8 cellular contexts compared by ENCODE assay signal in the genomic region with DNA sequence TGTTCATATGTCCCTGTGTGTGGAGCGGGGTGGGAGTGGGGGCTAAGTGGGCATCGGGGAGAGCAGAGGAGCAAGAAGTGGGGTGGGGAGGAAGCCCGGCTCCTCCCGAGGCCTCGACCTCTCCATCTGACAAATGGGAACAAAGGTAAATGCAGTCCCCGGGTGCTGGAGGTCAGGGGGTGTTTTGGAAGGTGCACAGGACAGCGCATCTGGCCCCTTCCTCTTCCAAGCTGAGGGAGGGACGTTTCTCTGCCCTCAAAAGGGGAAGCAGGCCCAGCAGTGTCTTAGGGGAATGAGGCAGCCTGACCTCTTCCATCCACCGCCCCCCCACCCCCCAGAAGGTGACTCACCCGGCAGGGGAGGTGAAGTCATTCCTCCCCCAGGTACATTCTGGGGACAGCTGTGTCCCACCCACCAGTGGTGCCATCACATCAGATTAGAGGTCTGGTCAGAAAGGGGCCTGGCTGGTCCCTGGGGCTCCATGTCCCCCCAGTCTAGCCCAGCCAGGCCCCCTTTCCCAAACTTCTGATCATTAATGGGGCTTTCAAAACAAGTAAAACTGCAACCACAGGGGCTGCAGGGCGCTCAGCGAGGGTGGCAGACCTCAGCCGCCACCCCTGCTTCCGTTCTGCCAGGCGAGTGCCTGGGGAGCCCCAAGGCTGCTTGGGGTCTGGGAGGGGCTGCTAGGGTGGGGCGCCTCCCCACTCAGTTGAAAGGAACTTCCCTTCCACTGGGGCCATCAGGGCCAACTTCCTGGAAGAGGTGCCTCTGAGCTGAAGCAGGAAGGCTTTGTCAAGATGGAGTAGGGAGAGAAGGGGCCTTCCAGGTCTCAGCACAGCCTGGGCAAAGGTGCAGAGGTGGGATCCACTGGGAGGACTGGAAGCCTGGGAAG. TPM values are rescaled to one million over a fixed set of nuclear protein-coding genes. Genes with fewer than 3 reads are reported as not detected.
DNase-seq lines count a peak whose midpoint lies in the region; ATAC-seq and TF ChIP-seq lines count a peak whose summit lies in the region.

No MANE protein-coding gene starts in this region.

- peaks cover 59% of the 10 kb centered on the region for H3K4me1 ChIP-seq in CD8-positive, alpha-beta T cell (ENCODE audit: insufficient read depth, low read length)
- H3K4me1 ChIP-seq in right lobe of liver = no peaks in the 10 kb centered on the region
- peaks cover 0 to 39% of the 10 kb centered on the region in 2 donors for H3K4me1 ChIP-seq in thyroid gland

- no peaks in the 10 kb centered on the region for H3K27me3 Mint-ChIP-seq in CD8-positive, alpha-beta T cell (ENCODE audit: low read depth)
- H3K27me3 Mint-ChIP-seq in activated naive CD4-positive, alpha-beta T cell treated with anti-CD3 and anti-CD28 coated beads, Interleukin-2, amount 50 U/mL, for 24 hours = no peaks in the 10 kb centered on the region
- no peaks in the 10 kb centered on the region for H3K27me3 Mint-ChIP-seq in stimulated activated naive CD8-positive, alpha-beta T cell treated with anti-CD3 and anti-CD28 coated beads, Interleukin-15, Interleukin-2, amounts not matched to agents 100 ng/mL and 50 ng/mL, for 24 hours

- peaks cover 31% of the 10 kb centered on the region for H3K36me3 Mint-ChIP-seq in CD8-positive, alpha-beta T cell
- no peaks in the 10 kb centered on the region for H3K36me3 Mint-ChIP-seq in activated naive CD4-positive, alpha-beta T cell treated with anti-CD3 and anti-CD28 coated beads, Interleukin-2, amount 50 U/mL, for 24 hours
- H3K36me3 Mint-ChIP-seq in stimulated activated naive CD8-positive, alpha-beta T cell treated with anti-CD3 and anti-CD28 coated beads, Interleukin-15, Interleukin-2, amounts not matched to agents 100 ng/mL and 50 ng/mL, for 24 hours (ENCODE audit: low read depth) = peaks cover 5% of the 10 kb centered on the region

- H3K4me3 ChIP-seq in CD8-positive, alpha-beta T cell (ENCODE audit: low read depth, low read length) = peak overlapping the region; percentile 63
- H3K4me3 ChIP-seq in right lobe of liver (no peak overlapping the region), thyroid gland (replicated peaks in 1 of 3) (no peak overlapping the region)

- no peak for TF ChIP-seq POLR2A in right lobe of liver (IDR thresholded peaks at IDR 0.05)
- no peak for TF ChIP-seq POLR2A in thyroid gland (IDR thresholded peaks at IDR 0.05)

- no peaks in the 10 kb centered on the region for H3K27me3 ChIP-seq in CD8-positive, alpha-beta T cell (ENCODE audit: insufficient read depth, low read length)
- H3K27me3 ChIP-seq in right lobe of liver = no peaks in the 10 kb centered on the region
- no peaks in the 10 kb centered on the region for H3K27me3 ChIP-seq in thyroid gland

- CTCF ChIA-PET in CD8-positive, alpha-beta T cell (lab: Charles Lee) = interaction anchor here (1.0 kb wide), 1 partner anchor 176 kb away, joined by 3 read pairs; the partner anchor contains the start of gene EIF3B

- POLR2A ChIA-PET in CD8-positive, alpha-beta T cell (lab: Charles Lee) = interaction anchor here (0.6 to 6.2 kb wide), 9 partner anchors 8 to 61 kb away, joined by 3 to 91 read pairs (median 4); no protein-coding TSS in a partner anchor

- H3K4me1 Mint-ChIP-seq in CD8-positive, alpha-beta T cell (ENCODE audit: low read depth) = peaks cover 55% of the 10 kb centered on the region
- H3K4me1 Mint-ChIP-seq in activated naive CD4-positive, alpha-beta T cell treated with anti-CD3 and anti-CD28 coated beads, Interleukin-2, amount 50 U/mL, for 24 hours = peaks cover 53% of the 10 kb centered on the region
- H3K4me1 Mint-ChIP-seq in stimulated activated naive CD8-positive, alpha-beta T cell treated with anti-CD3 and anti-CD28 coated beads, Interleukin-15, Interleukin-2, amounts not matched to agents 100 ng/mL and 50 ng/mL, for 24 hours (ENCODE audit: low read depth) = peaks cover 59% of the 10 kb centered on the region

- peak; percentile 64 to 91 (median 84) for DNase-seq in CD8-positive, alpha-beta T cell
- peak in 2 of 3 donors; percentile 46 to 63 for DNase-seq in right lobe of liver
- no peak for DNase-seq in NCI-H146 (lab: John Stamatoyannopoulos, UW)
- no peak for DNase-seq in thyroid gland

- no peaks in the 10 kb centered on the region for H3K9me3 ChIP-seq in CD8-positive, alpha-beta T cell (ENCODE audit: low read length)
- H3K9me3 ChIP-seq in right lobe of liver = no peaks in the 10 kb centered on the region
- H3K9me3 ChIP-seq in thyroid gland = no peaks in the 10 kb centered on the region

- H3K36me3 ChIP-seq in CD8-positive, alpha-beta T cell (ENCODE audit: insufficient read depth, low read length) = peaks cover 26% of the 10 kb centered on the region
- H3K36me3 ChIP-seq in right lobe of liver (no peaks in the 10 kb centered on the region), thyroid gland (no peaks in the 10 kb centered on the region)

- peak overlapping the region; percentile 71 for H3K27ac ChIP-seq in CD8-positive, alpha-beta T cell (ENCODE audit: low read depth, low read length)
- H3K27ac ChIP-seq in right lobe of liver (peak overlapping the region in 1 of 3 donors; percentile 53), thyroid gland (no peak overlapping the region)

- TF ChIP-seq CTCF in CD8-positive, alpha-beta T cell (IDR thresholded peaks at IDR 0.05) = no peak
- TF ChIP-seq CTCF in right lobe of liver (IDR thresholded peaks at IDR 0.05) = no peak
- no peak for TF ChIP-seq CTCF in thyroid gland (IDR thresholded peaks at IDR 0.05)

- intact Hi-C loops in CD8-positive, alpha-beta T cell (cut with DNase I, micrococcal nuclease) = loop anchor here in 1 of 2 experiments (1.0 kb wide), 3 partner anchors 8 to 25 kb away; partner anchors contain the start of gene BRAT1
- intact Hi-C loops in right lobe of liver (cut with DNase I) (no loop called here), thyroid gland (cut with DNase I) (no loop called here)

- WGBS in right lobe of liver (ENCODE audit: insufficient coverage, low coverage, low lambda C conversion rate, missing lambda C conversion rate) = 40% methylated on average over 2 of the region's 16 CpGs
- 72 to 74% methylated on average over 14 to 16 of the region's 16 CpGs for WGBS in thyroid gland, 2 donors

- H3K4me3 Mint-ChIP-seq in CD8-positive, alpha-beta T cell = peak overlapping the region; percentile 79
- peak overlapping the region; percentile 69 for H3K4me3 Mint-ChIP-seq in activated naive CD4-positive, alpha-beta T cell treated with anti-CD3 and anti-CD28 coated beads, Interleukin-2, amount 50 U/mL, for 24 hours
- peak overlapping the region; percentile 81 for H3K4me3 Mint-ChIP-seq in stimulated activated naive CD8-positive, alpha-beta T cell treated with anti-CD3 and anti-CD28 coated beads, Interleukin-15, Interleukin-2, amounts not matched to agents 100 ng/mL and 50 ng/mL, for 24 hours

- peak; percentile 70 for ATAC-seq in CD8-positive, alpha-beta T cell
- ATAC-seq in HG02759 (IDR thresholded peaks at IDR 0.05; ENCODE audit: unreplicated experiment) (peak; percentile 49), SK-N-SH treated with all-trans-retinoic acid at 6 μM for 48 hours (peak; percentile 1; the same call in 2 of the 3 replicates), right lobe of liver (peak; percentile 42 to 53 (median 45))

- H3K27ac Mint-ChIP-seq in CD8-positive, alpha-beta T cell = peak overlapping the region; percentile 95
- H3K27ac Mint-ChIP-seq in activated naive CD4-positive, alpha-beta T cell treated with anti-CD3 and anti-CD28 coated beads, Interleukin-2, amount 50 U/mL, for 24 hours = peak overlapping the region; percentile 86
- peak overlapping the region; percentile 96 for H3K27ac Mint-ChIP-seq in stimulated activated naive CD8-positive, alpha-beta T cell treated with anti-CD3 and anti-CD28 coated beads, Interleukin-15, Interleukin-2, amounts not matched to agents 100 ng/mL and 50 ng/mL, for 24 hours

- no peaks in the 10 kb centered on the region for H3K9me3 Mint-ChIP-seq in CD8-positive, alpha-beta T cell
- no peaks in the 10 kb centered on the region for H3K9me3 Mint-ChIP-seq in activated naive CD4-positive, alpha-beta T cell treated with anti-CD3 and anti-CD28 coated beads, Interleukin-2, amount 50 U/mL, for 24 hours
- H3K9me3 Mint-ChIP-seq in stimulated activated naive CD8-positive, alpha-beta T cell treated with anti-CD3 and anti-CD28 coated beads, Interleukin-15, Interleukin-2, amounts not matched to agents 100 ng/mL and 50 ng/mL, for 24 hours = no peaks in the 10 kb centered on the region

TF ChIP-seq in SK-N-SH treated with all-trans-retinoic acid at 6 μM for 48 hours, 23 proteins besides CTCF, POLR2A, EP300 and RAD21:
- no peak for TF ChIP-seq GLIS3 (CRISPR knock-in tag; IDR thresholded peaks at IDR 0.05)

RNA-seq across cellular contexts. Expression of gene LFNG, which starts 10.7 kb away (rescaled TPM):
- total RNA-seq in CD8-positive, alpha-beta T cell = 100 to 1,000 TPM; 137 to 140 TPM
- total RNA-seq in right lobe of liver = 1 to 10 TPM; 1.0 to 4.3 (median 1.7) TPM
- total RNA-seq in thyroid gland = 1 to 10 TPM; 3.8 to 6.1 (median 4.8) TPM

RNA-seq across cellular contexts. Expression of gene BRAT1, which starts 25.0 kb away (rescaled TPM):
- total RNA-seq in CD8-positive, alpha-beta T cell = 10 to 100 TPM; 18.9 to 20.6 TPM
- total RNA-seq in right lobe of liver = 10 to 100 TPM; 11.1 to 25.9 (median 14.8) TPM
- total RNA-seq in thyroid gland = 10 to 100 TPM; 37.2 to 51.8 (median 45.6) TPM

RNA-seq across cellular contexts. Expression of gene IQCE, which starts 28.5 kb away (rescaled TPM):
- 1 to 10 TPM; 3.3 to 4.8 TPM for total RNA-seq in CD8-positive, alpha-beta T cell
- total RNA-seq in right lobe of liver (1 to 10 TPM; 3.7 to 7.0 (median 4.0) TPM), thyroid gland (10 to 100 TPM; 16.0 to 40.2 (median 37.2) TPM)

RNA-seq across cellular contexts. Expression of gene GRIFIN, which starts 54.1 kb away (rescaled TPM):
- not detected for total RNA-seq in CD8-positive, alpha-beta T cell
- total RNA-seq in right lobe of liver (not detected), thyroid gland (not detected)

Comparison
In these comparisons a context has a peak if more than half of its experiments do, and no peak if none do; other contexts are left out.
1. ATAC-seq: peak in every context shown above with its lines; median percentile 70 in CD8-positive, alpha-beta T cell; 49 in HG02759; 45 in right lobe of liver; 1 in SK-N-SH treated with all-trans-retinoic acid at 6 μM for 48 hours.
2. DNase-seq: peak in CD8-positive, alpha-beta T cell (7 of 7) and right lobe of liver (2 of 3); none in NCI-H146 (single experiment) and thyroid gland (0 of 2).
3. RNA of gene LFNG, which starts 10.7 kb away (total RNA-seq): 137 to 140 TPM in CD8-positive, alpha-beta T cell; 3.8 to 6.1 TPM in thyroid gland and 1.0 to 4.3 TPM in right lobe of liver; every median in the first group is over 10 times any median in the second.
4. Peak in every context shown above with its lines, with median percentiles within 50 percentile points of each other: H3K27ac Mint-ChIP-seq and H3K4me3 Mint-ChIP-seq.